In the genomic region with DNA sequence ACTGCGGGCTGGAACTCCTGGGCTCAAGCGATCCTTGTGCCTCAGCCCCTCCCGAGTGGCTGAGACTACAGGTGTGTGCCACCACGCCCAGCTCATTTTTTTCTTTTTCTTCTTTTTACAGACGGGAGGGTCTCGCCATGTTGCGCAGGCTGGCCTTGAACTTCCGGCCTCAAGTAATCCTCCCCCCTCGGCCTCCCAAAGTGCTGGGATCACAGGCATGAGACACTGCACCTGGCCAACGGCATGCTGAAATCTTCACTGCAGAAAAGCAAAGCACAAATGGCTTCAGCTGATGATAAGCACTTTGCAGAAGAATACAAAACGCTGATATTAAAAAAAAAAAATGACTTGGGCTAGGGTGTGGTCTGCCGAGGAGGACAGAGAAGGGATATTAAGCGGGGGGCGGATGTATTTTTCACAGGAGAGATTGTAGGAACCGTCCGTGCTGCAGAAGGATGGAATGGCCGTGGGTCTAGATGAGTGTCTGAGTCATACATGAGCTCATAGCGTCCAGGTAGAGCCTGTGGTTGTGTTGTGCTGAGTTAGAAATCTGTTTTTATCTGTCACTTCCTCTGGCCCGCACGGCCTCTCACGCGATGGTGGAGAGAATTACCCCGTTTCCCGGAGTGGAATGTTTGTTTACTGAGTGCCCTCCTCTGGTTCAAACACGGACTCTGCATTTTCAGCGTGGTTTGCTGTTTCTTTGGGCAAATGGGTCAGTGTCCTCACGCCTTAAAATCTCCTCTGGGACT, we compare ENCODE assay signal across 8 cellular contexts. TPM values are rescaled to one million over a fixed set of nuclear protein-coding genes. Genes with fewer than 3 reads are reported as not detected.
DNase-seq lines count a peak whose midpoint lies in the region; ATAC-seq and TF ChIP-seq lines count a peak whose summit lies in the region.
"Had no signal": no experiment of that assay in that cellular context is flagged by ENCODE, and none has a peak within 500 bp of the region (broad histone marks: within the 10 kb centered on the region; RNA-seq: fewer than 3 reads in every experiment).

No MANE protein-coding gene starts in this region.

- peaks cover 3% of the 10 kb centered on the region for H3K9me3 Mint-ChIP-seq in activated naive CD8-positive, alpha-beta T cell treated with anti-CD3 and anti-CD28 coated beads for 36 hours

- H3K4me3 Mint-ChIP-seq in activated naive CD8-positive, alpha-beta T cell treated with anti-CD3 and anti-CD28 coated beads for 36 hours = no peak overlapping the region

- no peak overlapping the region for H3K4me2 ChIP-seq in hepatocyte

- H3K27me3 ChIP-seq in RWPE2 (ENCODE audit: insufficient read depth, poor library complexity, severe bottlenecking) (no peaks in the 10 kb centered on the region), hepatocyte (no peaks in the 10 kb centered on the region)

- 79% methylated on average over 27 of the region's 27 CpGs for WGBS in hepatocyte (ENCODE audit: low lambda C conversion rate, missing lambda C conversion rate)

- H3K9me3 ChIP-seq in RWPE2 (ENCODE audit: severe bottlenecking) (no peaks in the 10 kb centered on the region), hepatocyte (ENCODE audit: low read depth) (no peaks in the 10 kb centered on the region)

- H3K27me3 Mint-ChIP-seq in activated naive CD8-positive, alpha-beta T cell treated with anti-CD3 and anti-CD28 coated beads for 36 hours = no peaks in the 10 kb centered on the region

- H4K20me1 ChIP-seq in hepatocyte (ENCODE audit: insufficient read depth, poor library complexity, severe bottlenecking) = no peaks in the 10 kb centered on the region

- H3K4me1 Mint-ChIP-seq in activated naive CD8-positive, alpha-beta T cell treated with anti-CD3 and anti-CD28 coated beads for 36 hours = peaks cover 12% of the 10 kb centered on the region

- peak; percentile 90 for ATAC-seq in GM18868 (IDR thresholded peaks at IDR 0.05; ENCODE audit: unreplicated experiment)
- ATAC-seq in HG02943 (IDR thresholded peaks at IDR 0.05; ENCODE audit: low read depth, unreplicated experiment) = peak; percentile 50
- peak; percentile 80 for ATAC-seq in RWPE2 (ENCODE audit: low read depth)

- H2AFZ ChIP-seq in hepatocyte = no peak overlapping the region

- H3K27ac Mint-ChIP-seq in activated naive CD8-positive, alpha-beta T cell treated with anti-CD3 and anti-CD28 coated beads for 36 hours = no peak overlapping the region

- H3K36me3 ChIP-seq in RWPE2 (ENCODE audit: low read depth) (no peaks in the 10 kb centered on the region), hepatocyte (replicated peaks; ENCODE audit: insufficient read depth, low read depth) (no peaks in the 10 kb centered on the region)

- H3K9me2 ChIP-seq in hepatocyte (replicated peaks; ENCODE audit: insufficient read depth) = no peaks in the 10 kb centered on the region

- DNase-seq in RWPE2 (ENCODE audit: low spot score) = no peak
- peak; percentile 49 for DNase-seq in activated naive CD8-positive, alpha-beta T cell treated with anti-CD3 and anti-CD28 coated beads for 36 hours
- peak; percentile 71 for DNase-seq in stimulated activated CD4-positive, alpha-beta T cell treated with anti-CD3 and anti-CD28 coated beads, Interleukin-4, amount 100 ng/mL, for 24 hours
- no peak for DNase-seq in hepatocyte (ENCODE audit: low spot score)
- DNase-seq in SK-N-DZ (ENCODE audit: low spot score) = no peak

- no peak for TF ChIP-seq CTCF in RWPE2 (IDR thresholded peaks at IDR 0.05; ENCODE audit: poor library complexity, severe bottlenecking)
- no peak for TF ChIP-seq CTCF in hepatocyte (IDR thresholded peaks at IDR 0.05; ENCODE audit: poor library complexity)

- H3K4me3 ChIP-seq in RWPE2 (ENCODE audit: severe bottlenecking) = no peak overlapping the region
- no peak overlapping the region for H3K4me3 ChIP-seq in hepatocyte

- no peaks in the 10 kb centered on the region for H3K36me3 Mint-ChIP-seq in activated naive CD8-positive, alpha-beta T cell treated with anti-CD3 and anti-CD28 coated beads for 36 hours

- H3K4me1 ChIP-seq in RWPE2 (ENCODE audit: insufficient read depth, poor library complexity, severe bottlenecking) (peaks cover 3% of the 10 kb centered on the region), hepatocyte (ENCODE audit: insufficient read depth) (no peaks in the 10 kb centered on the region)

- H3K79me2 ChIP-seq in hepatocyte = no peaks in the 10 kb centered on the region

- H3K27ac ChIP-seq in RWPE2 (ENCODE audit: poor library complexity, severe bottlenecking) (no peak overlapping the region), hepatocyte (no peak overlapping the region)

RNA-seq across cellular contexts. Expression of gene AKAP17A, which starts 8.5 kb away (rescaled TPM):
- total RNA-seq in activated naive CD8-positive, alpha-beta T cell treated with anti-CD3 and anti-CD28 coated beads for 36 hours = 10 to 100 TPM; 48.2 to 49.2 TPM
- 28.4 and 46.3 TPM in 2 replicates for total RNA-seq in hepatocyte
- 85.2 and 98.6 TPM in 2 replicates for polyA plus RNA-seq in hepatocyte
- 17.1 and 26.6 TPM in 2 replicates for polyA plus RNA-seq in SK-N-DZ (2014; cell fraction: cytosol; rRNA removed)
- 121 and 140 TPM in 2 replicates for polyA plus RNA-seq in SK-N-DZ (2014; cell fraction: nucleus; rRNA removed)

RNA-seq across cellular contexts. Expression of gene ASMT, which starts 32.0 kb away (rescaled TPM):
- total RNA-seq in activated naive CD8-positive, alpha-beta T cell treated with anti-CD3 and anti-CD28 coated beads for 36 hours = under 1 TPM in 1 of 2 experiments, not detected in 1; 0.54 TPM
- not detected in 2 replicates for total RNA-seq in hepatocyte
- polyA plus RNA-seq in hepatocyte = not detected in 2 replicates
- not detected in 2 replicates for polyA plus RNA-seq in SK-N-DZ (2014; cell fraction: cytosol; rRNA removed)
- polyA plus RNA-seq in SK-N-DZ (2014; cell fraction: nucleus; rRNA removed) = not detected in 2 replicates
- total RNA-seq: myocyte had no signal

RNA-seq across cellular contexts. Expression of gene P2RY8, which starts 45.9 kb away (rescaled TPM):
- 10 to 100 TPM; 12.5 to 13.3 TPM for total RNA-seq in activated naive CD8-positive, alpha-beta T cell treated with anti-CD3 and anti-CD28 coated beads for 36 hours
- total RNA-seq in hepatocyte = 0.07 TPM in 1 of 2 replicates, not detected in the other
- 0.54 TPM in 1 of 2 replicates, not detected in the other for polyA plus RNA-seq in hepatocyte
- polyA plus RNA-seq in SK-N-DZ (2014; cell fraction: cytosol; rRNA removed) = not detected in 2 replicates
- polyA plus RNA-seq in SK-N-DZ (2014; cell fraction: nucleus; rRNA removed) = not detected in 2 replicates
- total RNA-seq: myocyte had no signal

Comparison
In these comparisons a context has a peak if more than half of its experiments do, and no peak if none do; other contexts are left out.
1. DNase-seq: peak in activated naive CD8-positive, alpha-beta T cell treated with anti-CD3 and anti-CD28 coated beads for 36 hours (single experiment) and stimulated activated CD4-positive, alpha-beta T cell treated with anti-CD3 and anti-CD28 coated beads, Interleukin-4, amount 100 ng/mL, for 24 hours (single experiment); none in RWPE2 (single experiment), hepatocyte (single experiment) and SK-N-DZ (single experiment).
2. RNA of gene P2RY8, which starts 45.9 kb away (total RNA-seq): 12.5 to 13.3 TPM in activated naive CD8-positive, alpha-beta T cell treated with anti-CD3 and anti-CD28 coated beads for 36 hours; 0.07 TPM in hepatocyte; every median in the first group is over 10 times any median in the second.
3. Peak in every context shown above with its lines, with median percentiles within 50 percentile points of each other: ATAC-seq.